Comparison of ENCODE assay signal across 15 cellular contexts in the genomic region with DNA sequence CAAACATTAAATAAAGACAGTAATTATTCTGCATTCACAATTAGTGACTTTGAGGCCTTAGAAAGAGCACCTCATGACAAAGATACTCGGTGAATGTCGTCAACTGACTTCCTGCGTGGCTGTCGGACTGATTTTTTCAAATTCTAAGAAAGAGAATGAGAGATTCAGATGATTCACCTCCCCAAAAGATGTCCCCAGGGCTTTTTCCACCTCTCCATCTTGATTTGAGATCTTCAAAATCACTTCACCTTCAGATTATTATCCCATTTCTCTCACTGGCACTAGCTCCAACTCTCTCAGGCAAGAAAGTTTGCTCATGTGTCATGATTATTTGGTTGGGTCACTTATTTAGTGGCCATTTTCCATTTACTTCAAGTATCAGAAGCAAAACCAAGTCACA. TPM values are rescaled to one million over a fixed set of nuclear protein-coding genes. Genes with fewer than 3 reads are reported as not detected.
DNase-seq lines count a peak whose midpoint lies in the region; ATAC-seq and TF ChIP-seq lines count a peak whose summit lies in the region.
"Had no signal": no experiment of that assay in that cellular context is flagged by ENCODE, and none has a peak within 500 bp of the region (broad histone marks: within the 10 kb centered on the region; RNA-seq: fewer than 3 reads in every experiment).

No MANE protein-coding gene starts in this region.

- 90 to 95% (median 93%) methylated on average over 4 of the region's 4 CpGs for WGBS in stomach, 5 donors

- no peak overlapping the region for H3K4me3 ChIP-seq in stomach

- DNase-seq in M059J (ENCODE audit: low read depth) = peak; percentile 34
- peak; percentile 75 for DNase-seq in foreskin melanocyte
- DNase-seq in stomach = no peak
- DNase-seq in COR-L47 (lab: John Stamatoyannopoulos, UW) = no peak
- DNase-seq in epidermal melanocyte (ENCODE audit: insufficient read length, low spot score) = no peak
- DNase-seq: C1 segment of cervical spinal cord; CD4-positive, alpha-beta memory T cell; DMS153; DMS79 treated with DMSO at 0.1 percent for 48 hours; GDM1; H7; IMR-90 had no signal

- no peak for ATAC-seq in GM18907 (IDR thresholded peaks at IDR 0.05; ENCODE audit: unreplicated experiment)
- ATAC-seq in GM21447 (IDR thresholded peaks at IDR 0.05; ENCODE audit: unreplicated experiment) = no peak

- TF ChIP-seq CTCF in VCaP (conservative IDR thresholded peaks at IDR 0.05) (no peak), stomach (IDR thresholded peaks at IDR 0.05) (no peak)

- intact Hi-C loops in stomach (cut with DNase I; ENCODE audit: low total_unique reads) = no loop called here

- peak overlapping the region; percentile 89 for H3K27ac ChIP-seq in VCaP
- peak overlapping the region in 3 of 5 donors; percentile 12 to 41 (median 37) for H3K27ac ChIP-seq in stomach

- no peak for TF ChIP-seq EP300 in stomach (IDR thresholded peaks at IDR 0.05)

- H3K27me3 ChIP-seq in stomach = no peaks in the 10 kb centered on the region

- TF ChIP-seq POLR2A in stomach (IDR thresholded peaks at IDR 0.05) = no peak

- no peaks in the 10 kb centered on the region for H3K9me3 ChIP-seq in stomach

- no peaks in the 10 kb centered on the region for H3K36me3 ChIP-seq in stomach

- peaks cover 0 to 39% (median 12%) of the 10 kb centered on the region in 4 donors for H3K4me1 ChIP-seq in stomach

RNA-seq across cellular contexts. Expression of a gene that starts 5.0 kb away (rescaled TPM):
- total RNA-seq in M059J (2014; rRNA removed; shearing (Covaris generic)) = 23.3 and 33.3 TPM in 2 replicates
- 100 to 1,000 TPM in 1 of 5 donors, 10 to 100 TPM in 4; 21.4 to 144 (median 51.9) TPM for total RNA-seq in stomach
- polyA plus RNA-seq in stomach = 10 to 100 TPM in 2 of 3 donors, 1 to 10 TPM in 1; 8.1 to 11.9 (median 10.6) TPM

Comparison
In these comparisons a context has a peak if more than half of its experiments do, and no peak if none do; other contexts are left out.
1. DNase-seq: peak in M059J (single experiment) and foreskin melanocyte (single experiment); none in stomach (single experiment), COR-L47 (single experiment) and epidermal melanocyte (single experiment).